In genomic region chr2:85383850-85384249, GRCh38 we compare ENCODE assay signal across 23 cellular contexts. TPM values are rescaled to one million over a fixed set of nuclear protein-coding genes. Genes with fewer than 3 reads are reported as not detected.
"Had no signal": no experiment of that assay in that cellular context is flagged by ENCODE, and none has a peak within 500 bp of the region (broad histone marks: within the 10 kb centered on the region; RNA-seq: fewer than 3 reads in every experiment).

No MANE protein-coding gene starts in this region.

- H3K27ac Mint-ChIP-seq: activated CD8-positive, alpha-beta memory T cell treated with anti-CD3 and anti-CD28 coated beads, Interleukin-2, amount 10 ng/mL, durations not matched to agents 7 days and 5 days; T-helper 1 cell treated with Interleukin-12 subunit alpha and Interleukin-12 subunit beta and Interleukin-4 antibody, amounts not matched to agents 30 μg/mL and 1 μg/mL, for 36 hours had no signal

- H3K9me3 ChIP-seq: adrenal gland, ovary, right lobe of liver, SJSA1, thoracic aorta had no signal

- H3K36me3 ChIP-seq: ovary had no signal

- H3K4me1 Mint-ChIP-seq: activated CD8-positive, alpha-beta memory T cell treated with anti-CD3 and anti-CD28 coated beads, Interleukin-2, amount 10 ng/mL, durations not matched to agents 7 days and 5 days had no signal

- DNase-seq: activated CD4-positive, alpha-beta T cell treated with anti-CD3 and anti-CD28 coated beads for 1 hour; activated CD4-positive, alpha-beta T cell treated with anti-CD3 and anti-CD28 coated beads, Interleukin-2, amount 50 U/mL, for 48 hours; activated CD8-positive, alpha-beta memory T cell treated with anti-CD3 and anti-CD28 coated beads, Interleukin-2, amount 10 ng/mL, durations not matched to agents 7 days and 5 days; activated naive CD4-positive, alpha-beta T cell treated with anti-CD3 and anti-CD28 coated beads, Interleukin-2, amount 50 U/mL, for 16 hours; adrenal gland; cerebellar nuclear complex; effector CD8-positive, alpha-beta T cell; foreskin keratinocyte; glutamatergic neuron; hippocampal formation; ovary; small intestine; stimulated activated CD4-positive, alpha-beta T cell treated with anti-CD3 and anti-CD28 coated beads, Interleukin-15, amount 100 ng/mL, for 24 hours; stimulated activated CD4-positive, alpha-beta T cell treated with anti-CD3 and anti-CD28 coated beads, Interleukin-2, amount 100 ng/mL, for 48 hours; stimulated activated naive CD8-positive, alpha-beta T cell treated with anti-CD3 and anti-CD28 coated beads, Interleukin-15, amount 100 ng/mL, for 72 hours; WERI-Rb-1 had no signal

- H3K27ac ChIP-seq: adrenal gland, foreskin keratinocyte, ovary, right lobe of liver, thoracic aorta, WERI-Rb-1 had no signal

- H3K4me1 ChIP-seq: adrenal gland, foreskin keratinocyte had no signal

- H3K27me3 Mint-ChIP-seq: activated CD8-positive, alpha-beta memory T cell treated with anti-CD3 and anti-CD28 coated beads, Interleukin-2, amount 10 ng/mL, durations not matched to agents 7 days and 5 days; stimulated activated naive CD8-positive, alpha-beta T cell treated with anti-CD3 and anti-CD28 coated beads, Interleukin-15, amount 100 ng/mL, for 72 hours had no signal

- ATAC-seq: activated CD8-positive, alpha-beta memory T cell treated with anti-CD3 and anti-CD28 coated beads, Interleukin-2, amount 10 ng/mL, durations not matched to agents 7 days and 5 days; foreskin keratinocyte; stimulated activated naive CD8-positive, alpha-beta T cell treated with anti-CD3 and anti-CD28 coated beads, Interleukin-15, amount 100 ng/mL, for 72 hours had no signal

- H3K4me3 Mint-ChIP-seq: activated CD8-positive, alpha-beta memory T cell treated with anti-CD3 and anti-CD28 coated beads, Interleukin-2, amount 10 ng/mL, durations not matched to agents 7 days and 5 days; stimulated activated naive CD8-positive, alpha-beta T cell treated with anti-CD3 and anti-CD28 coated beads, Interleukin-15, amount 100 ng/mL, for 72 hours; T-helper 1 cell treated with Interleukin-12 subunit alpha and Interleukin-12 subunit beta and Interleukin-4 antibody, amounts not matched to agents 30 μg/mL and 1 μg/mL, for 36 hours had no signal

- H3K4me3 ChIP-seq: adrenal gland, lung, ovary, right lobe of liver, SJSA1, thoracic aorta had no signal

- H3K27me3 ChIP-seq: adrenal gland, foreskin keratinocyte, ovary, right lobe of liver, SJSA1 had no signal

RNA-seq across cellular contexts. Expression of gene CAPG, which starts 26.3 kb away (rescaled TPM):
- polyA plus RNA-seq: neural cell had no signal

RNA-seq across cellular contexts. Expression of gene SH2D6, which starts 34.7 kb away (rescaled TPM):
- total RNA-seq: bronchial epithelial cell, SJSA1, thoracic aorta had no signal
- polyA plus RNA-seq: neural cell had no signal
